In the genomic region with DNA sequence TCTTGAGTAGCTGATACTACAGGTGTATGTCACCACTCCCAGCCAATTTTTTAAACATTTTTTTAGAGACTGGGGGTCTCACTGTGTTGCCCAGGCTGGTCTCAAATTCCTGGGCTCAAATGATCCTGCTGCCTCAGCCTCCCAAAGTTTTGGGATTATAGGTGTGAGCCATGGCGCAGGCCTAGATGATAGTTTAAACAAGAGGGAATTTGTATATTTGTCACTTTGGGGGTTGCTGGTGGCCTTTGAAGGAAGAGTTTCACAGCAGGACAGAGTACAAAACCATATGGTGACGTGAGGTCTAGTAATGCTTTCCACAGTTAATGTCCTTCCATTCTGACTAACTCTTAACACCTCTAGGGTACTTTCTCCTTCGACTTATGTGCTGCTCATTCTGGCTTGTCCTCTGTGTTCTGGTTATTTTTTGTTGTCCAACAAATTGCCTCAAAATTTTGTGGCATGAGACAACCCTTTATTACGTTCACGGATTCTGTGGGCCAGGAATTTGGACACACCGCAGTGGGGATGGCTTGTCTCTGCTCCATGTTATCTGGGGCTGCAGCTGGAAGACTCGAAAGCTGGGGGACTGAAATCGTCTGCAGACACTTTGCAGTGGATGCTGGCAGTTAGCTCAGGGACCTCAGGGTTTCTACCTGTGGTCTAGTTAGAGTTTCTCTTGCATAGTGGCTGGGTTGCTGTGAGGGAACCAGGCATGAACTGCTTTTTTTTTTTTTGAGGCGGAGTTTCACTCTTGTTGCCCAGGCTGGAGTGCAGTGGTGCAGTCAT, we compare ENCODE assay signal across 14 cellular contexts. TPM values are rescaled to one million over a fixed set of nuclear protein-coding genes. Genes with fewer than 3 reads are reported as not detected.
DNase-seq lines count a peak whose midpoint lies in the region; ATAC-seq lines count a peak whose summit lies in the region.
"Had no signal": no experiment of that assay in that cellular context is flagged by ENCODE, and none has a peak within 500 bp of the region (broad histone marks: within the 10 kb centered on the region; RNA-seq: fewer than 3 reads in every experiment).

No MANE protein-coding gene starts in this region.

- H3K9me3 Mint-ChIP-seq in activated CD8-positive, alpha-beta T cell treated with anti-CD3 and anti-CD28 coated beads, Interleukin-2, amount 10 ng/mL, durations not matched to agents 7 days and 5 days (ENCODE audit: insufficient read depth): no peaks in the 10 kb centered on the region
- H3K9me3 Mint-ChIP-seq: CD4-positive, CD25-positive, alpha-beta regulatory T cell had no signal

- CTCF ChIA-PET in activated CD8-positive, alpha-beta T cell treated with anti-CD3 and anti-CD28 coated beads, Interleukin-2, amount 10 ng/mL, durations not matched to agents 7 days and 5 days (lab: Charles Lee): interaction anchor here (0.9 to 2.5 kb wide), 17 partner anchors 9 to 277 kb away, joined by 3 to 11 read pairs (median 5); a partner anchor contains a TSS

- ATAC-seq in GM18909 (IDR thresholded peaks at IDR 0.05; ENCODE audit: poor library complexity, unreplicated experiment) (peak; percentile 66), HG02840 (IDR thresholded peaks at IDR 0.05; ENCODE audit: low FRiP score, unreplicated experiment) (peak; percentile 60), GM21360 (IDR thresholded peaks at IDR 0.05; ENCODE audit: unreplicated experiment) (no peak)
- ATAC-seq in activated CD8-positive, alpha-beta T cell treated with anti-CD3 and anti-CD28 coated beads, Interleukin-2, amount 10 ng/mL, durations not matched to agents 7 days and 5 days: peak; percentile 43

- H3K9me3 ChIP-seq in BLaER1: peaks cover 5% of the 10 kb centered on the region; the same call in 1 of the 2 replicates
- H3K9me3 ChIP-seq: testis had no signal

- H3K9ac ChIP-seq in BLaER1: no peak overlapping the region

- H3K4me1 ChIP-seq in BLaER1: peaks cover 49% of the 10 kb centered on the region

- peaks cover 82% of the 10 kb centered on the region for H3K4me1 Mint-ChIP-seq in activated CD8-positive, alpha-beta T cell treated with anti-CD3 and anti-CD28 coated beads, Interleukin-2, amount 10 ng/mL, durations not matched to agents 7 days and 5 days (ENCODE audit: low read depth)

- H3K4me3 ChIP-seq in BLaER1: no peak overlapping the region
- H3K4me3 ChIP-seq: testis had no signal

- H3K36me3 Mint-ChIP-seq in activated CD8-positive, alpha-beta T cell treated with anti-CD3 and anti-CD28 coated beads, Interleukin-2, amount 10 ng/mL, durations not matched to agents 7 days and 5 days (ENCODE audit: low read depth): peaks cover 9% of the 10 kb centered on the region
- H3K36me3 Mint-ChIP-seq: CD4-positive, CD25-positive, alpha-beta regulatory T cell had no signal

- peak overlapping the region; percentile 78 for H3K4me2 ChIP-seq in BLaER1

- H3K27me3 ChIP-seq in BLaER1: no peaks in the 10 kb centered on the region
- H3K27me3 ChIP-seq: brain microvascular endothelial cell, testis had no signal

- peak overlapping the region; percentile 88 for H3K27ac Mint-ChIP-seq in activated CD8-positive, alpha-beta T cell treated with anti-CD3 and anti-CD28 coated beads, Interleukin-2, amount 10 ng/mL, durations not matched to agents 7 days and 5 days

- no peaks in the 10 kb centered on the region for H4K20me1 ChIP-seq in BLaER1

- POLR2A ChIA-PET in activated CD8-positive, alpha-beta T cell treated with anti-CD3 and anti-CD28 coated beads, Interleukin-2, amount 10 ng/mL, durations not matched to agents 7 days and 5 days (lab: Charles Lee): interaction anchor here (0.6 to 5.7 kb wide), 7 partner anchors 10 to 53 kb away, joined by 3 to 46 read pairs (median 5); a partner anchor contains a TSS

- no peaks in the 10 kb centered on the region for H3K27me3 Mint-ChIP-seq in activated CD8-positive, alpha-beta T cell treated with anti-CD3 and anti-CD28 coated beads, Interleukin-2, amount 10 ng/mL, durations not matched to agents 7 days and 5 days (ENCODE audit: low read depth)
- H3K27me3 Mint-ChIP-seq: CD4-positive, CD25-positive, alpha-beta regulatory T cell had no signal

- no peak overlapping the region for H3K27ac ChIP-seq in BLaER1
- H3K27ac ChIP-seq: testis had no signal

- peak; percentile 65 for DNase-seq in activated CD8-positive, alpha-beta T cell treated with anti-CD3 and anti-CD28 coated beads, Interleukin-2, amount 10 ng/mL, durations not matched to agents 7 days and 5 days
- DNase-seq in iPS-NIHi7 (ENCODE audit: extremely low spot score) (no peak), COLO829 (ENCODE audit: low spot score) (no peak), nucleus accumbens (lab: John Stamatoyannopoulos, UW) (no peak)
- DNase-seq: brain microvascular endothelial cell; CD4-positive, CD25-positive, alpha-beta regulatory T cell; KBM-7; mammary epithelial cell; NCI-H524; testis had no signal

- peak overlapping the region; percentile 52 for H3K4me3 Mint-ChIP-seq in activated CD8-positive, alpha-beta T cell treated with anti-CD3 and anti-CD28 coated beads, Interleukin-2, amount 10 ng/mL, durations not matched to agents 7 days and 5 days

- no peaks in the 10 kb centered on the region for H3K36me3 ChIP-seq in BLaER1
- H3K36me3 ChIP-seq: brain microvascular endothelial cell had no signal

RNA-seq across cellular contexts. Expression of a gene that starts 23.0 kb away (rescaled TPM):
- total RNA-seq in activated CD8-positive, alpha-beta T cell treated with anti-CD3 and anti-CD28 coated beads, Interleukin-2, amount 10 ng/mL, durations not matched to agents 7 days and 5 days: 10 to 100 TPM; 76.6 to 82.9 TPM

RNA-seq across cellular contexts. Expression of a gene that starts 24.9 kb away (rescaled TPM):
- total RNA-seq in activated CD8-positive, alpha-beta T cell treated with anti-CD3 and anti-CD28 coated beads, Interleukin-2, amount 10 ng/mL, durations not matched to agents 7 days and 5 days: 100 to 1,000 TPM; 314 to 317 TPM

RNA-seq across cellular contexts. Expression of a gene that starts 47.2 kb away (rescaled TPM):
- 1,000 to 10,000 TPM; 1,638 to 1,703 TPM for total RNA-seq in activated CD8-positive, alpha-beta T cell treated with anti-CD3 and anti-CD28 coated beads, Interleukin-2, amount 10 ng/mL, durations not matched to agents 7 days and 5 days

RNA-seq across cellular contexts. Expression of a gene that starts 50.3 kb away (rescaled TPM):
- total RNA-seq in activated CD8-positive, alpha-beta T cell treated with anti-CD3 and anti-CD28 coated beads, Interleukin-2, amount 10 ng/mL, durations not matched to agents 7 days and 5 days: 10 to 100 TPM; 48.5 to 52.4 TPM
